In genomic region chr22:38501797-38502672, GRCh38 we compare ENCODE assay signal across 12 cellular contexts. TPM values are rescaled to one million over a fixed set of nuclear protein-coding genes. Genes with fewer than 3 reads are reported as not detected.
DNase-seq lines count a peak whose midpoint lies in the region; ATAC-seq and TF ChIP-seq lines count a peak whose summit lies in the region.
"Had no signal": no experiment of that assay in that cellular context is flagged by ENCODE, and none has a peak within 500 bp of the region (broad histone marks: within the 10 kb centered on the region; RNA-seq: fewer than 3 reads in every experiment).

No MANE protein-coding gene starts in this region.

- H3K9me3 Mint-ChIP-seq in activated CD4-positive, alpha-beta T cell treated with anti-CD3 and anti-CD28 coated beads, Interleukin-2, amount 10 ng/mL, durations not matched to agents 7 days and 5 days = no peaks in the 10 kb centered on the region
- H3K9me3 Mint-ChIP-seq in activated CD4-positive, alpha-beta memory T cell treated with anti-CD3 and anti-CD28 coated beads for 36 hours = no peaks in the 10 kb centered on the region
- H3K9me3 Mint-ChIP-seq in glutamatergic neuron (ENCODE audit: unreplicated experiment) = peaks cover 13% of the 10 kb centered on the region
- H3K9me3 Mint-ChIP-seq in stimulated activated effector memory CD8-positive, alpha-beta T cell treated with anti-CD3 and anti-CD28 coated beads, Interleukin-12 subunit alpha, Interleukin-12 subunit beta, amount 100 ng/mL, for 72 hours = no peaks in the 10 kb centered on the region

- peak overlapping the region; percentile 98 for H3K4me3 Mint-ChIP-seq in activated CD4-positive, alpha-beta T cell treated with anti-CD3 and anti-CD28 coated beads, Interleukin-2, amount 10 ng/mL, durations not matched to agents 7 days and 5 days
- H3K4me3 Mint-ChIP-seq in activated CD4-positive, alpha-beta memory T cell treated with anti-CD3 and anti-CD28 coated beads for 36 hours = peak overlapping the region; percentile 100
- H3K4me3 Mint-ChIP-seq in glutamatergic neuron (ENCODE audit: unreplicated experiment) = peak overlapping the region; percentile 91
- H3K4me3 Mint-ChIP-seq in stimulated activated effector memory CD8-positive, alpha-beta T cell treated with anti-CD3 and anti-CD28 coated beads, Interleukin-12 subunit alpha, Interleukin-12 subunit beta, amount 100 ng/mL, for 72 hours = peak overlapping the region; percentile 98

- H3K27me3 Mint-ChIP-seq in activated CD4-positive, alpha-beta T cell treated with anti-CD3 and anti-CD28 coated beads, Interleukin-2, amount 10 ng/mL, durations not matched to agents 7 days and 5 days = no peaks in the 10 kb centered on the region
- H3K27me3 Mint-ChIP-seq in activated CD4-positive, alpha-beta memory T cell treated with anti-CD3 and anti-CD28 coated beads for 36 hours = no peaks in the 10 kb centered on the region
- peaks cover 6% of the 10 kb centered on the region for H3K27me3 Mint-ChIP-seq in glutamatergic neuron (ENCODE audit: unreplicated experiment)

- POLR2A ChIA-PET in activated CD4-positive, alpha-beta T cell treated with anti-CD3 and anti-CD28 coated beads, Interleukin-2, amount 10 ng/mL, durations not matched to agents 7 days and 5 days (lab: Charles Lee) = interaction anchor here (0.6 to 1.1 kb wide), 2 partner anchors 13 to 15 kb away, joined by 4 read pairs; no protein-coding TSS in a partner anchor
- POLR2A ChIA-PET in activated CD4-positive, alpha-beta memory T cell treated with anti-CD3 and anti-CD28 coated beads for 36 hours (lab: Charles Lee) = interaction anchor here (0.6 to 1.8 kb wide), 6 partner anchors 10 to 203 kb away, joined by 3 to 9 read pairs (median 4); partner anchors contain the start of gene TOMM22

- H3K4me1 Mint-ChIP-seq in activated CD4-positive, alpha-beta T cell treated with anti-CD3 and anti-CD28 coated beads, Interleukin-2, amount 10 ng/mL, durations not matched to agents 7 days and 5 days = peaks cover 65% of the 10 kb centered on the region
- peaks cover 64% of the 10 kb centered on the region for H3K4me1 Mint-ChIP-seq in activated CD4-positive, alpha-beta memory T cell treated with anti-CD3 and anti-CD28 coated beads for 36 hours (ENCODE audit: low read depth)
- peaks cover 16% of the 10 kb centered on the region for H3K4me1 Mint-ChIP-seq in glutamatergic neuron (ENCODE audit: low read depth, unreplicated experiment)
- H3K4me1 Mint-ChIP-seq in stimulated activated effector memory CD8-positive, alpha-beta T cell treated with anti-CD3 and anti-CD28 coated beads, Interleukin-12 subunit alpha, Interleukin-12 subunit beta, amount 100 ng/mL, for 72 hours = peaks cover 61% of the 10 kb centered on the region

- intact Hi-C loops in activated CD4-positive, alpha-beta memory T cell treated with anti-CD3 and anti-CD28 coated beads for 36 hours (cut with micrococcal nuclease) = loop anchor here (10.0 kb wide), 1 partner anchor 657 kb away; the partner anchor contains the start of genes ANKRD54 and EIF3L

- no peak for DNase-seq in activated CD4-positive, alpha-beta T cell treated with anti-CD3 and anti-CD28 coated beads, Interleukin-2, amount 10 ng/mL, durations not matched to agents 7 days and 5 days
- DNase-seq in activated CD4-positive, alpha-beta T cell treated with anti-CD3 and anti-CD28 coated beads for 1 hour = no peak
- no peak for DNase-seq in activated CD4-positive, alpha-beta memory T cell treated with anti-CD3 and anti-CD28 coated beads for 36 hours
- DNase-seq in glutamatergic neuron = no peak
- no peak for DNase-seq in stimulated activated effector memory CD8-positive, alpha-beta T cell treated with anti-CD3 and anti-CD28 coated beads, Interleukin-12 subunit alpha, Interleukin-12 subunit beta, amount 100 ng/mL, for 72 hours (ENCODE audit: low spot score in 2 of 2)
- no peak for DNase-seq in DMS53 (lab: John Stamatoyannopoulos, UW)
- DNase-seq: activated CD4-positive, alpha-beta T cell treated with anti-CD3 and anti-CD28 coated beads for 4 hours; hypothalamus; MV-4-11; nucleus accumbens had no signal

- CTCF ChIA-PET in activated CD4-positive, alpha-beta T cell treated with anti-CD3 and anti-CD28 coated beads, Interleukin-2, amount 10 ng/mL, durations not matched to agents 7 days and 5 days (lab: Charles Lee) = interaction anchor here (1.1 to 2.0 kb wide), 2 partner anchors 8 to 12 kb away, joined by 3 to 5 read pairs; no protein-coding TSS in a partner anchor
- CTCF ChIA-PET in activated CD4-positive, alpha-beta memory T cell treated with anti-CD3 and anti-CD28 coated beads for 36 hours (lab: Charles Lee) = interaction anchor here (0.6 to 1.3 kb wide), 4 partner anchors 11 to 859 kb away, joined by 3 to 4 read pairs (median 3); no protein-coding TSS in a partner anchor

- no peak for ATAC-seq in stimulated activated effector memory CD8-positive, alpha-beta T cell treated with anti-CD3 and anti-CD28 coated beads, Interleukin-12 subunit alpha, Interleukin-12 subunit beta, amount 100 ng/mL, for 72 hours
- ATAC-seq in HG03108 (IDR thresholded peaks at IDR 0.05; ENCODE audit: unreplicated experiment) = no peak
- no peak for ATAC-seq in HG03175 (IDR thresholded peaks at IDR 0.05; ENCODE audit: unreplicated experiment)

- no peak for TF ChIP-seq CTCF in glutamatergic neuron (IDR thresholded peaks at IDR 0.05; ENCODE audit: partially characterized antibody, unreplicated experiment)

- H3K27ac Mint-ChIP-seq in activated CD4-positive, alpha-beta T cell treated with anti-CD3 and anti-CD28 coated beads, Interleukin-2, amount 10 ng/mL, durations not matched to agents 7 days and 5 days = peak overlapping the region; percentile 71
- H3K27ac Mint-ChIP-seq in activated CD4-positive, alpha-beta memory T cell treated with anti-CD3 and anti-CD28 coated beads for 36 hours = peak overlapping the region; percentile 70
- no peak overlapping the region for H3K27ac Mint-ChIP-seq in glutamatergic neuron (ENCODE audit: unreplicated experiment)
- H3K27ac Mint-ChIP-seq in stimulated activated effector memory CD8-positive, alpha-beta T cell treated with anti-CD3 and anti-CD28 coated beads, Interleukin-12 subunit alpha, Interleukin-12 subunit beta, amount 100 ng/mL, for 72 hours = peak overlapping the region; percentile 100

- H3K36me3 Mint-ChIP-seq in activated CD4-positive, alpha-beta T cell treated with anti-CD3 and anti-CD28 coated beads, Interleukin-2, amount 10 ng/mL, durations not matched to agents 7 days and 5 days (ENCODE audit: low read depth) = peaks cover 71% of the 10 kb centered on the region
- H3K36me3 Mint-ChIP-seq in activated CD4-positive, alpha-beta memory T cell treated with anti-CD3 and anti-CD28 coated beads for 36 hours = peaks cover 67% of the 10 kb centered on the region
- H3K36me3 Mint-ChIP-seq in glutamatergic neuron (ENCODE audit: unreplicated experiment) = no peaks in the 10 kb centered on the region
- H3K36me3 Mint-ChIP-seq in stimulated activated effector memory CD8-positive, alpha-beta T cell treated with anti-CD3 and anti-CD28 coated beads, Interleukin-12 subunit alpha, Interleukin-12 subunit beta, amount 100 ng/mL, for 72 hours = peaks cover 100% of the 10 kb centered on the region

RNA-seq across cellular contexts. Expression of gene DDX17, which starts 4.1 kb away (rescaled TPM):
- total RNA-seq in activated CD4-positive, alpha-beta T cell treated with anti-CD3 and anti-CD28 coated beads, Interleukin-2, amount 10 ng/mL, durations not matched to agents 7 days and 5 days = 100 to 1,000 TPM; 468 to 521 TPM
- total RNA-seq in activated CD4-positive, alpha-beta memory T cell treated with anti-CD3 and anti-CD28 coated beads for 36 hours = 100 to 1,000 TPM; 353 to 358 TPM
- total RNA-seq in glutamatergic neuron (ENCODE audit: unreplicated experiment) = 530 TPM

RNA-seq across cellular contexts. Expression of gene KDELR3, which starts 34.1 kb away (rescaled TPM):
- total RNA-seq in activated CD4-positive, alpha-beta T cell treated with anti-CD3 and anti-CD28 coated beads, Interleukin-2, amount 10 ng/mL, durations not matched to agents 7 days and 5 days = under 1 TPM; 0.17 to 0.23 TPM
- total RNA-seq in activated CD4-positive, alpha-beta memory T cell treated with anti-CD3 and anti-CD28 coated beads for 36 hours = under 1 TPM; 0.94 to 0.97 TPM
- not detected for total RNA-seq in glutamatergic neuron (ENCODE audit: unreplicated experiment)

RNA-seq across cellular contexts. Expression of gene KCNJ4, which starts 47.0 kb away (rescaled TPM):
- total RNA-seq in activated CD4-positive, alpha-beta T cell treated with anti-CD3 and anti-CD28 coated beads, Interleukin-2, amount 10 ng/mL, durations not matched to agents 7 days and 5 days = not detected
- total RNA-seq in activated CD4-positive, alpha-beta memory T cell treated with anti-CD3 and anti-CD28 coated beads for 36 hours = not detected
- 0.86 TPM for total RNA-seq in glutamatergic neuron (ENCODE audit: unreplicated experiment)
